ENCODE assay signal across 9 cellular contexts in genomic region chr10:96770987-96771386, GRCh38.
"Had no signal": no experiment of that assay in that cellular context is flagged by ENCODE, and none has a peak within 500 bp of the region (broad histone marks: within the 10 kb centered on the region; RNA-seq: fewer than 3 reads in every experiment).

No MANE protein-coding gene starts in this region.

- H3K9ac ChIP-seq: KMS-11 had no signal

- FAIRE-seq: HepG2, HTR-8/SVneo, K562 had no signal

- DNase-seq: IMR-90, Karpas-422, Kasumi-1, KBM-7 had no signal

- H3K4me3 ChIP-seq: K562 had no signal

- ATAC-seq: HepG2, K562 had no signal

- H3K4me2 ChIP-seq: KMS-11 had no signal

- H3K27ac ChIP-seq: HL-60, KMS-11 had no signal
